In genomic region chr17:65046236-65046635, GRCh38 we compare ENCODE assay signal across 17 cellular contexts.
"Had no signal": no experiment of that assay in that cellular context is flagged by ENCODE, and none has a peak within 500 bp of the region (broad histone marks: within the 10 kb centered on the region; RNA-seq: fewer than 3 reads in every experiment).

No MANE protein-coding gene starts in this region.

- H3K27me3 ChIP-seq: dorsolateral prefrontal cortex, heart right ventricle, neural progenitor cell, pancreas, tibial artery, upper lobe of right lung had no signal

- ATAC-seq: heart right ventricle; naive thymus-derived CD4-positive, alpha-beta T cell; pancreas; right cardiac atrium; upper lobe of right lung had no signal

- H3K27ac ChIP-seq: neural progenitor cell, upper lobe of right lung had no signal

- H3K9me3 ChIP-seq: heart right ventricle, pancreas, tibial artery, upper lobe of right lung had no signal

- H2AFZ ChIP-seq: neural progenitor cell had no signal

- H3K4me3 ChIP-seq: dorsolateral prefrontal cortex, heart right ventricle, neural progenitor cell, pancreas, tibial artery, upper lobe of right lung had no signal

- H3K4me1 ChIP-seq: neural progenitor cell had no signal

- H3K4me2 ChIP-seq: neural progenitor cell had no signal

- H3K9ac ChIP-seq: neural progenitor cell had no signal

- DNase-seq: cortex of kidney; dorsolateral prefrontal cortex; effector CD8-positive, alpha-beta T cell; heart right ventricle; hypothalamus; kidney glomerular epithelial cell; mesendoderm; naive thymus-derived CD4-positive, alpha-beta T cell; occipital lobe; pancreas; right cardiac atrium; small intestine; stimulated activated CD4-positive, alpha-beta T cell treated with anti-CD3 and anti-CD28 coated beads, Interleukin-2, amount 100 ng/mL, for 48 hours; stimulated activated naive CD4-positive, alpha-beta T cell treated with Interleukin-2 at 50 U/mL for 16 hours; tibial artery; upper lobe of right lung had no signal

- H3K36me3 ChIP-seq: neural progenitor cell had no signal
